ENCODE assay signal across 19 cellular contexts in genomic region chr13:98851276-98851675, GRCh38.
DNase-seq lines count a peak whose midpoint lies in the region; ATAC-seq and TF ChIP-seq lines count a peak whose summit lies in the region.
"Had no signal": no experiment of that assay in that cellular context is flagged by ENCODE, and none has a peak within 500 bp of the region (broad histone marks: within the 10 kb centered on the region; RNA-seq: fewer than 3 reads in every experiment).

No MANE protein-coding gene starts in this region.

- H3K4me1 Mint-ChIP-seq in stimulated activated naive CD8-positive, alpha-beta T cell treated with anti-CD3 and anti-CD28 coated beads, Interleukin-15, amount 100 ng/mL, for 72 hours, result peaks cover 12% of the 10 kb centered on the region
- H3K4me1 Mint-ChIP-seq in T-helper 17 cell, result no peaks in the 10 kb centered on the region
- peaks cover 14% of the 10 kb centered on the region for H3K4me1 Mint-ChIP-seq in endothelial cell (ENCODE audit: unreplicated experiment)
- H3K4me1 Mint-ChIP-seq: CD4-positive, alpha-beta memory T cell; CD4-positive, CD25-positive, alpha-beta regulatory T cell had no signal

- no peaks in the 10 kb centered on the region for H3K9me3 Mint-ChIP-seq in stimulated activated naive CD8-positive, alpha-beta T cell treated with anti-CD3 and anti-CD28 coated beads, Interleukin-15, amount 100 ng/mL, for 72 hours
- no peaks in the 10 kb centered on the region for H3K9me3 Mint-ChIP-seq in endothelial cell (ENCODE audit: unreplicated experiment)
- H3K9me3 Mint-ChIP-seq: CD14-positive monocyte; CD4-positive, CD25-positive, alpha-beta regulatory T cell; CD8-positive, alpha-beta memory T cell had no signal

- H3K27me3 Mint-ChIP-seq in stimulated activated naive CD8-positive, alpha-beta T cell treated with anti-CD3 and anti-CD28 coated beads, Interleukin-15, amount 100 ng/mL, for 72 hours, result no peaks in the 10 kb centered on the region
- no peaks in the 10 kb centered on the region for H3K27me3 Mint-ChIP-seq in T-helper 17 cell
- H3K27me3 Mint-ChIP-seq in endothelial cell (ENCODE audit: unreplicated experiment), result peaks cover 3% of the 10 kb centered on the region
- H3K27me3 Mint-ChIP-seq: CD4-positive, alpha-beta memory T cell; CD4-positive, CD25-positive, alpha-beta regulatory T cell had no signal

- H3K27ac Mint-ChIP-seq in stimulated activated naive CD8-positive, alpha-beta T cell treated with anti-CD3 and anti-CD28 coated beads, Interleukin-15, amount 100 ng/mL, for 72 hours, result peak overlapping the region; percentile 62 to 82
- no peak overlapping the region for H3K27ac Mint-ChIP-seq in T-helper 17 cell
- H3K27ac Mint-ChIP-seq in endothelial cell (ENCODE audit: unreplicated experiment), result no peak overlapping the region

- H3K9me3 ChIP-seq in T-helper 17 cell (ENCODE audit: control insufficient read depth, low read length, poor library complexity, severe bottlenecking), result no peaks in the 10 kb centered on the region
- H3K9me3 ChIP-seq: BE2C, BLaER1 had no signal

- TF ChIP-seq CTCF in endothelial cell (IDR thresholded peaks at IDR 0.05; ENCODE audit: unreplicated experiment), result no peak

- DNase-seq in stimulated activated naive CD8-positive, alpha-beta T cell treated with anti-CD3 and anti-CD28 coated beads, Interleukin-15, amount 100 ng/mL, for 72 hours, result no peak
- DNase-seq in stimulated activated naive CD8-positive, alpha-beta T cell treated with anti-CD3 and anti-CD28 coated beads, Interleukin-15, Interleukin-2, amounts not matched to agents 100 U/mL and 50 U/mL, for 24 hours, result no peak
- DNase-seq in T-helper 17 cell (no peak), endothelial cell (ENCODE audit: low spot score) (no peak), NCI-H524 treated with DMSO at 0.1 percent for 48 hours (lab: John Stamatoyannopoulos, UW) (no peak)
- DNase-seq: 8988T; ACHN; BE2C; C1 segment of cervical spinal cord; Calu3; CD4-positive, alpha-beta memory T cell; CD4-positive, CD25-positive, alpha-beta regulatory T cell; CD8-positive, alpha-beta memory T cell; COR-L47; DMS79 treated with DMSO at 0.1 percent for 48 hours; GF-D8 had no signal

- H3K36me3 Mint-ChIP-seq in T-helper 17 cell (ENCODE audit: low read depth) (peaks cover 23% of the 10 kb centered on the region), endothelial cell (ENCODE audit: low read depth, unreplicated experiment) (peaks cover 58% of the 10 kb centered on the region)
- H3K36me3 Mint-ChIP-seq: CD14-positive monocyte had no signal

- no peak overlapping the region for H3K4me3 Mint-ChIP-seq in stimulated activated naive CD8-positive, alpha-beta T cell treated with anti-CD3 and anti-CD28 coated beads, Interleukin-15, amount 100 ng/mL, for 72 hours
- H3K4me3 Mint-ChIP-seq in T-helper 17 cell, result peak overlapping the region; percentile 69
- H3K4me3 Mint-ChIP-seq in endothelial cell (ENCODE audit: unreplicated experiment), result peak overlapping the region; percentile 42
- H3K4me3 Mint-ChIP-seq: CD14-positive monocyte; CD4-positive, CD25-positive, alpha-beta regulatory T cell; CD8-positive, alpha-beta memory T cell had no signal

- ATAC-seq in stimulated activated naive CD8-positive, alpha-beta T cell treated with anti-CD3 and anti-CD28 coated beads, Interleukin-15, amount 100 ng/mL, for 72 hours, result no peak
- no peak for ATAC-seq in stimulated activated naive CD8-positive, alpha-beta T cell treated with anti-CD3 and anti-CD28 coated beads, Interleukin-15, Interleukin-2, amounts not matched to agents 100 U/mL and 50 U/mL, for 24 hours
- ATAC-seq in T-helper 17 cell (no peak), GM19351 (IDR thresholded peaks at IDR 0.05; ENCODE audit: unreplicated experiment) (no peak)

Comparison
In these comparisons a context has a peak if more than half of its experiments do, and no peak if none do; other contexts are left out.
1. H3K27ac Mint-ChIP-seq: peak in stimulated activated naive CD8-positive, alpha-beta T cell treated with anti-CD3 and anti-CD28 coated beads, Interleukin-15, amount 100 ng/mL, for 72 hours (2 of 2); none in T-helper 17 cell (single experiment) and endothelial cell (single experiment).
2. H3K4me3 Mint-ChIP-seq: peak in T-helper 17 cell (single experiment) and endothelial cell (single experiment); none in stimulated activated naive CD8-positive, alpha-beta T cell treated with anti-CD3 and anti-CD28 coated beads, Interleukin-15, amount 100 ng/mL, for 72 hours (0 of 2).